In the genomic region with DNA sequence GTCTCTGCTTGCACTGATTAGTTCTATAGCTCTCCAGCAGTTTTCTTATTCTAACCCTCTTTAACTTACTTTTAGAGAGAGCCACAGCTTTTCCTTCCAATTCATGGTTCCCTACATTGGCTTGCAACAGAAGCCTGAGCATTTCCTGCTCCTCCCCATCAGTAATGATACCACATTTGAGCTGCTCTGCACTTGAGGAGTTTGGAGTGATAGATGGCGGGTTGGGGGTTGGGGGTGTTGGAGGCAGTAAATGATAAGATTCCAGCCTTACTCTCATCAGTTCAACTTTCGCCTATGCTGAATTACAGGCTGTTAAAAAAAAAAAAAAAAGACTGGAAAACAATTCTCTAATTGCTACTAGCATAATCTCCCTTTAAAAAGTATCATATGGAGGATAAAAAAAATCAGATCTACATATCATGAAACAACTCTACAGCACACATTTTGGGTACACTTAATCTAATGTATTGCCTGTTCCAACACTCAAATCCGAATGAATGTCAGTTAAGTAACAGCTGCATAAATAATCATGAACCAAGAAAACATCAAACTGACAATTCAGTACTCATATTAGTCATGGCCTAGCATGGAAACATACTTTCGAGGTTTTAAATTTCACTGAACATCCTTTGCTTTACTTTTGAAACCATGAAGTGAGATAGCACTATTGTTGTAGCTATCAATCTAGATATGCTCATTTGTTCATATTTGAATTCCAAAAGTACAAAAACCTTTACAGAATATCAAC, we compare ENCODE assay signal across 27 cellular contexts.
DNase-seq lines count a peak whose midpoint lies in the region; ATAC-seq and TF ChIP-seq lines count a peak whose summit lies in the region.
"Had no signal": no experiment of that assay in that cellular context is flagged by ENCODE, and none has a peak within 500 bp of the region (broad histone marks: within the 10 kb centered on the region; RNA-seq: fewer than 3 reads in every experiment).

No MANE protein-coding gene starts in this region.

- no peaks in the 10 kb centered on the region for H3K9me3 ChIP-seq in Caco-2
- H3K9me3 ChIP-seq: ascending aorta, HAP-1, heart left ventricle, MG63, SK-N-SH, thyroid gland had no signal

- DNase-seq in chondrocyte (ENCODE audit: low spot score) (no peak), osteocyte (ENCODE audit: extremely low spot score, unreplicated experiment) (no peak), caudate nucleus (lab: John Stamatoyannopoulos, UW) (no peak), Caco-2 (no peak)
- no peak for DNase-seq in stimulated activated naive CD8-positive, alpha-beta T cell treated with anti-CD3 and anti-CD28 coated beads, Interleukin-15, Interleukin-2, amounts not matched to agents 100 U/mL and 50 U/mL, for 24 hours
- no peak for DNase-seq in activated CD4-positive, alpha-beta T cell treated with anti-CD3 and anti-CD28 coated beads, Interleukin-2, amount 50 U/mL, for 4 hours
- DNase-seq: activated B cell treated with CpG ODN at 0.5 μM for 24 hours; activated CD8-positive, alpha-beta T cell treated with anti-CD3 and anti-CD28 coated beads, Interleukin-2, amount 10 ng/mL, durations not matched to agents 7 days and 5 days; activated naive CD4-positive, alpha-beta T cell treated with Interleukin-2 at 50 U/mL for 16 hours; activated T-cell treated with anti-CD3 and anti-CD28 coated beads, Interleukin-2, amount 50 U/mL, for 24 hours; CD4-positive, CD25-positive, alpha-beta regulatory T cell; DMS153; GF-D8; heart left ventricle; IMR-90; MG63; NCI-H1694; NCI-H446 treated with DMSO at 0.1 percent for 48 hours; SK-N-SH; stimulated activated CD4-positive, alpha-beta T cell treated with anti-CD3 and anti-CD28 coated beads, Interleukin-2, amount 100 ng/mL, for 24 hours; stimulated activated naive B cell treated with anti-CD40 and anti-IgM and Interleukin-4, amounts not matched to agents 10 μg/mL and 1 μg/mL and 100 μg/mL, for 72 hours; thyroid gland had no signal

- no peaks in the 10 kb centered on the region for H3K4me1 ChIP-seq in Caco-2

- intact Hi-C loops in Caco-2 (cut with micrococcal nuclease; ENCODE audit: unreplicated experiment) = no loop called here

- no peak overlapping the region for H3K27ac ChIP-seq in caudate nucleus (ENCODE audit: low read depth, low read length)
- H3K27ac ChIP-seq: heart left ventricle, thyroid gland had no signal

- no peaks in the 10 kb centered on the region for H3K27me3 Mint-ChIP-seq in chondrocyte (ENCODE audit: low read depth)
- no peaks in the 10 kb centered on the region for H3K27me3 Mint-ChIP-seq in osteocyte (ENCODE audit: unreplicated experiment)
- H3K27me3 Mint-ChIP-seq in Caco-2 (ENCODE audit: insufficient read depth, unreplicated experiment) = no peaks in the 10 kb centered on the region
- H3K27me3 Mint-ChIP-seq: activated B cell treated with CpG ODN at 0.5 μM for 24 hours; activated T-cell treated with anti-CD3 and anti-CD28 coated beads, Interleukin-2, amount 50 U/mL, for 24 hours; CD4-positive, CD25-positive, alpha-beta regulatory T cell; progenitor cell of endocrine pancreas; stimulated activated naive B cell treated with anti-CD40 and anti-IgM and Interleukin-4, amounts not matched to agents 10 μg/mL and 1 μg/mL and 100 μg/mL, for 72 hours had no signal

- H3K27me3 ChIP-seq in Caco-2 (replicated peaks; ENCODE audit: control insufficient read depth, insufficient read depth, low read length) = no peaks in the 10 kb centered on the region
- H3K27me3 ChIP-seq: ascending aorta, heart left ventricle, MG63, thyroid gland had no signal

- POLR2A ChIA-PET in Caco-2 (lab: Charles Lee) = no interaction called here

- peaks cover 19% of the 10 kb centered on the region for H3K4me1 Mint-ChIP-seq in chondrocyte (ENCODE audit: low read depth)
- peaks cover 20% of the 10 kb centered on the region for H3K4me1 Mint-ChIP-seq in osteocyte (ENCODE audit: unreplicated experiment)
- H3K4me1 Mint-ChIP-seq in Caco-2 (ENCODE audit: low read depth, unreplicated experiment) = no peaks in the 10 kb centered on the region
- H3K4me1 Mint-ChIP-seq: activated B cell treated with CpG ODN at 0.5 μM for 24 hours; CD4-positive, CD25-positive, alpha-beta regulatory T cell; stimulated activated naive B cell treated with anti-CD40 and anti-IgM and Interleukin-4, amounts not matched to agents 10 μg/mL and 1 μg/mL and 100 μg/mL, for 72 hours had no signal

- no peak for TF ChIP-seq CTCF in chondrocyte (IDR thresholded peaks at IDR 0.05)
- TF ChIP-seq CTCF in osteocyte (IDR thresholded peaks at IDR 0.05) = no peak
- TF ChIP-seq CTCF in Caco-2 (IDR thresholded peaks at IDR 0.05; ENCODE audit: insufficient read depth in 1 of 2, low read depth in 1 of 2, low read length in 1 of 2, severe bottlenecking in 1 of 2, unreplicated experiment in 1 of 2) = no peak

- BruUV-seq in Caco-2 (replicated peaks; lab: Mats Ljungman, UMichigan) = no TSS peak

- no peak overlapping the region for H3K4me3 Mint-ChIP-seq in chondrocyte (ENCODE audit: unreplicated experiment)
- no peak overlapping the region for H3K4me3 Mint-ChIP-seq in osteocyte (ENCODE audit: unreplicated experiment)
- no peak overlapping the region for H3K4me3 Mint-ChIP-seq in Caco-2 (ENCODE audit: unreplicated experiment)
- H3K4me3 Mint-ChIP-seq: activated B cell treated with CpG ODN at 0.5 μM for 24 hours; activated CD8-positive, alpha-beta T cell treated with anti-CD3 and anti-CD28 coated beads, Interleukin-2, amount 10 ng/mL, durations not matched to agents 7 days and 5 days; activated T-cell treated with anti-CD3 and anti-CD28 coated beads, Interleukin-2, amount 50 U/mL, for 24 hours; CD4-positive, CD25-positive, alpha-beta regulatory T cell; stimulated activated naive B cell treated with anti-CD40 and anti-IgM and Interleukin-4, amounts not matched to agents 10 μg/mL and 1 μg/mL and 100 μg/mL, for 72 hours had no signal

- no peaks in the 10 kb centered on the region for H3K36me3 ChIP-seq in Caco-2 (ENCODE audit: control insufficient read depth, insufficient read depth, low read length)
- H3K36me3 ChIP-seq: ascending aorta, HAP-1, thyroid gland had no signal

- H3K4me3 ChIP-seq in Caco-2 (ENCODE audit: low read depth, low read length) = no peak overlapping the region
- H3K4me3 ChIP-seq: ascending aorta, HAP-1, heart left ventricle, MG63, thyroid gland had no signal

- peaks cover 5% of the 10 kb centered on the region for H3K36me3 Mint-ChIP-seq in chondrocyte (ENCODE audit: low read depth)
- H3K36me3 Mint-ChIP-seq in osteocyte (ENCODE audit: unreplicated experiment) = peaks cover 13% of the 10 kb centered on the region
- H3K36me3 Mint-ChIP-seq in Caco-2 (ENCODE audit: insufficient read depth, unreplicated experiment) = no peaks in the 10 kb centered on the region
- H3K36me3 Mint-ChIP-seq: CD4-positive, CD25-positive, alpha-beta regulatory T cell; stimulated activated naive B cell treated with anti-CD40 and anti-IgM and Interleukin-4, amounts not matched to agents 10 μg/mL and 1 μg/mL and 100 μg/mL, for 72 hours had no signal

- CTCF ChIA-PET in Caco-2 (lab: Charles Lee) = no interaction called here

- H3K27ac Mint-ChIP-seq in chondrocyte (ENCODE audit: unreplicated experiment) = peak overlapping the region; percentile 62
- peak overlapping the region; percentile 61 for H3K27ac Mint-ChIP-seq in osteocyte (ENCODE audit: unreplicated experiment)
- H3K27ac Mint-ChIP-seq in Caco-2 (ENCODE audit: unreplicated experiment) = no peak overlapping the region
- H3K27ac Mint-ChIP-seq: activated B cell treated with CpG ODN at 0.5 μM for 24 hours; activated CD8-positive, alpha-beta T cell treated with anti-CD3 and anti-CD28 coated beads, Interleukin-2, amount 10 ng/mL, durations not matched to agents 7 days and 5 days; activated T-cell treated with anti-CD3 and anti-CD28 coated beads, Interleukin-2, amount 50 U/mL, for 24 hours; CD4-positive, CD25-positive, alpha-beta regulatory T cell; progenitor cell of endocrine pancreas; stimulated activated naive B cell treated with anti-CD40 and anti-IgM and Interleukin-4, amounts not matched to agents 10 μg/mL and 1 μg/mL and 100 μg/mL, for 72 hours had no signal

- ATAC-seq in GM18858 (IDR thresholded peaks at IDR 0.05; ENCODE audit: unreplicated experiment) (peak; percentile 48), HG03378 (IDR thresholded peaks at IDR 0.05; ENCODE audit: unreplicated experiment) (peak; percentile 55)
- no peak for ATAC-seq in stimulated activated naive CD8-positive, alpha-beta T cell treated with anti-CD3 and anti-CD28 coated beads, Interleukin-15, Interleukin-2, amounts not matched to agents 100 U/mL and 50 U/mL, for 24 hours
- ATAC-seq: activated CD8-positive, alpha-beta T cell treated with anti-CD3 and anti-CD28 coated beads, Interleukin-2, amount 10 ng/mL, durations not matched to agents 7 days and 5 days; stimulated activated naive B cell treated with anti-CD40 and anti-IgM and Interleukin-4, amounts not matched to agents 10 μg/mL and 1 μg/mL and 100 μg/mL, for 72 hours had no signal

- H3K9me3 Mint-ChIP-seq in chondrocyte (ENCODE audit: low read depth) (no peaks in the 10 kb centered on the region), osteocyte (ENCODE audit: unreplicated experiment) (no peaks in the 10 kb centered on the region), Caco-2 (ENCODE audit: unreplicated experiment) (no peaks in the 10 kb centered on the region)
- H3K9me3 Mint-ChIP-seq: activated T-cell treated with anti-CD3 and anti-CD28 coated beads, Interleukin-2, amount 50 U/mL, for 24 hours; stimulated activated naive B cell treated with anti-CD40 and anti-IgM and Interleukin-4, amounts not matched to agents 10 μg/mL and 1 μg/mL and 100 μg/mL, for 72 hours had no signal
